Comparison of ENCODE assay signal across 27 cellular contexts in genomic region chr1:186976700-186977099, GRCh38.
DNase-seq lines count a peak whose midpoint lies in the region; ATAC-seq and TF ChIP-seq lines count a peak whose summit lies in the region.
"Had no signal": no experiment of that assay in that cellular context is flagged by ENCODE, and none has a peak within 500 bp of the region (broad histone marks: within the 10 kb centered on the region; RNA-seq: fewer than 3 reads in every experiment).

No MANE protein-coding gene starts in this region.

- ATAC-seq in stimulated activated effector memory CD8-positive, alpha-beta T cell treated with anti-CD3 and anti-CD28 coated beads, Interleukin-12 subunit alpha, Interleukin-12 subunit beta, amount 100 ng/mL, for 72 hours = no peak
- ATAC-seq: GM12878, GM23338, PC-3 had no signal

- peak overlapping the region; percentile 28 for H3K27ac Mint-ChIP-seq in Calu3 (ENCODE audit: unreplicated experiment)
- H3K27ac Mint-ChIP-seq in stimulated activated effector memory CD8-positive, alpha-beta T cell treated with anti-CD3 and anti-CD28 coated beads, Interleukin-12 subunit alpha, Interleukin-12 subunit beta, amount 100 ng/mL, for 72 hours = no peak overlapping the region
- H3K27ac Mint-ChIP-seq: CD4-positive, alpha-beta T cell; GM23338; H9 had no signal

- H3K4me3 Mint-ChIP-seq in Calu3 (ENCODE audit: low read depth, unreplicated experiment) = no peak overlapping the region
- H3K4me3 Mint-ChIP-seq in stimulated activated effector memory CD8-positive, alpha-beta T cell treated with anti-CD3 and anti-CD28 coated beads, Interleukin-12 subunit alpha, Interleukin-12 subunit beta, amount 100 ng/mL, for 72 hours = no peak overlapping the region
- H3K4me3 Mint-ChIP-seq: CD4-positive, alpha-beta T cell; GM23338; H9 had no signal

- peaks cover 5% of the 10 kb centered on the region for H3K36me3 Mint-ChIP-seq in Calu3 (ENCODE audit: insufficient read depth, unreplicated experiment)
- no peaks in the 10 kb centered on the region for H3K36me3 Mint-ChIP-seq in stimulated activated effector memory CD8-positive, alpha-beta T cell treated with anti-CD3 and anti-CD28 coated beads, Interleukin-12 subunit alpha, Interleukin-12 subunit beta, amount 100 ng/mL, for 72 hours

- no peak for TF ChIP-seq CTCF in Calu3 (IDR thresholded peaks at IDR 0.05; ENCODE audit: unreplicated experiment)

- H3K9me3 Mint-ChIP-seq in Calu3 (ENCODE audit: low read depth, unreplicated experiment) = no peaks in the 10 kb centered on the region
- H3K9me3 Mint-ChIP-seq in stimulated activated effector memory CD8-positive, alpha-beta T cell treated with anti-CD3 and anti-CD28 coated beads, Interleukin-12 subunit alpha, Interleukin-12 subunit beta, amount 100 ng/mL, for 72 hours = no peaks in the 10 kb centered on the region
- H3K9me3 Mint-ChIP-seq: CD4-positive, alpha-beta T cell; GM23338; H9 had no signal

- H3K27ac ChIP-seq in rectal smooth muscle tissue (ENCODE audit: low read depth, low read length) = peak overlapping the region; percentile 71
- H3K27ac ChIP-seq: BLaER1 treated with 17β-estradiol and CSF1 and Interleukin-3, amounts not matched to agents 10 nM and 100 nM; SJCRH30 had no signal

- no peak overlapping the region for H3K9ac ChIP-seq in rectal smooth muscle tissue (ENCODE audit: low read length)
- H3K9ac ChIP-seq: BLaER1 treated with 17β-estradiol and CSF1 and Interleukin-3, amounts not matched to agents 10 nM and 100 nM had no signal

- no TSS peak for BruUV-seq in Calu3 (replicated peaks; lab: Mats Ljungman, UMichigan)

- H3K4me1 ChIP-seq in rectal smooth muscle tissue (ENCODE audit: control insufficient read depth, insufficient read depth, low read length) = peaks cover 43% of the 10 kb centered on the region
- H3K4me1 ChIP-seq: SJCRH30 had no signal

- DNase-seq in Calu3 (no peak), SK-N-DZ (ENCODE audit: low spot score) (peak; percentile 89), left kidney (ENCODE audit: low read depth, low spot score) (peak; percentile 7), nucleus accumbens (lab: John Stamatoyannopoulos, UW) (no peak), D341Med (ENCODE audit: low spot score) (no peak), hippocampal formation (lab: John Stamatoyannopoulos, UW) (no peak)
- DNase-seq in stimulated activated effector memory CD8-positive, alpha-beta T cell treated with anti-CD3 and anti-CD28 coated beads, Interleukin-12 subunit alpha, Interleukin-12 subunit beta, amount 100 ng/mL, for 72 hours (ENCODE audit: low spot score in 2 of 2) = no peak
- DNase-seq: AML-193; CD4-positive, alpha-beta T cell; DMS 273 treated with DMSO at 0.1 percent for 48 hours; DMS79; EL; GDM1; H9; KBM-7; MG63; NCI-H187; NCI-H2081 treated with DMSO at 0.1 percent for 48 hours; NCI-H2171 treated with DMSO at 0.1 percent for 48 hours; NCI-H345; NCI-H510A treated with DMSO at 0.1 percent for 48 hours; PC-3; SJCRH30 had no signal

- CTCF ChIA-PET in Calu3 (lab: Charles Lee) = interaction anchor here (0.8 kb wide), 1 partner anchor 60 kb away, joined by 3 read pairs; no protein-coding TSS in a partner anchor

- intact Hi-C loops in Calu3 (cut with micrococcal nuclease; ENCODE audit: unreplicated experiment) = loop anchor here (5.0 kb wide), 3 partner anchors 49 to 574 kb away; no protein-coding TSS in a partner anchor

- peaks cover 41% of the 10 kb centered on the region for H3K4me1 Mint-ChIP-seq in Calu3 (ENCODE audit: low read depth, unreplicated experiment)
- no peaks in the 10 kb centered on the region for H3K4me1 Mint-ChIP-seq in stimulated activated effector memory CD8-positive, alpha-beta T cell treated with anti-CD3 and anti-CD28 coated beads, Interleukin-12 subunit alpha, Interleukin-12 subunit beta, amount 100 ng/mL, for 72 hours
- H3K4me1 Mint-ChIP-seq: H9 had no signal

- H3K36me3 ChIP-seq in rectal smooth muscle tissue (ENCODE audit: control insufficient read depth, insufficient read depth, low read length) = no peaks in the 10 kb centered on the region
- H3K36me3 ChIP-seq: BLaER1 treated with 17β-estradiol and CSF1 and Interleukin-3, amounts not matched to agents 10 nM and 100 nM; MG63; SJCRH30 had no signal

- no peaks in the 10 kb centered on the region for H3K27me3 ChIP-seq in rectal smooth muscle tissue (ENCODE audit: control insufficient read depth, insufficient read depth, low read length)
- H3K27me3 ChIP-seq: BLaER1 treated with 17β-estradiol and CSF1 and Interleukin-3, amounts not matched to agents 10 nM and 100 nM; MG63; SJCRH30 had no signal

- H3K4me3 ChIP-seq in rectal smooth muscle tissue (ENCODE audit: low read length) = no peak overlapping the region
- H3K4me3 ChIP-seq: BLaER1 treated with 17β-estradiol and CSF1 and Interleukin-3, amounts not matched to agents 10 nM and 100 nM; GM12878; GM23338; MG63; SJCRH30 had no signal

- no peaks in the 10 kb centered on the region for H3K27me3 Mint-ChIP-seq in Calu3 (ENCODE audit: unreplicated experiment)
- H3K27me3 Mint-ChIP-seq: CD4-positive, alpha-beta T cell had no signal

Comparison
In these comparisons a context has a peak if more than half of its experiments do, and no peak if none do; other contexts are left out.
1. DNase-seq: peak in SK-N-DZ (single experiment) and left kidney (single experiment); none in Calu3 (single experiment), nucleus accumbens (0 of 56), D341Med (single experiment), hippocampal formation (0 of 2) and stimulated activated effector memory CD8-positive, alpha-beta T cell treated with anti-CD3 and anti-CD28 coated beads, Interleukin-12 subunit alpha, Interleukin-12 subunit beta, amount 100 ng/mL, for 72 hours (0 of 2).